Comparison of ENCODE assay signal across 18 cellular contexts in genomic region chr11:3030289-3031070, GRCh38. TPM values are rescaled to one million over a fixed set of nuclear protein-coding genes. Genes with fewer than 3 reads are reported as not detected.
DNase-seq lines count a peak whose midpoint lies in the region; ATAC-seq, FAIRE-seq and TF ChIP-seq lines count a peak whose summit lies in the region.
"Had no signal": no experiment of that assay in that cellular context is flagged by ENCODE, and none has a peak within 500 bp of the region (broad histone marks: within the 10 kb centered on the region; RNA-seq: fewer than 3 reads in every experiment).

No MANE protein-coding gene starts in this region.

- H3K4me3 Mint-ChIP-seq in activated B cell treated with CpG ODN at 0.5 μM for 24 hours: no peak overlapping the region
- H3K4me3 Mint-ChIP-seq in naive thymus-derived CD4-positive, alpha-beta T cell: no peak overlapping the region
- H3K4me3 Mint-ChIP-seq in stimulated activated naive CD8-positive, alpha-beta T cell treated with anti-CD3 and anti-CD28 coated beads, Interleukin-15, amount 100 ng/mL, for 72 hours: no peak overlapping the region
- H3K4me3 Mint-ChIP-seq: GM23338, nephron progenitor cell had no signal

- H3K9me3 ChIP-seq in naive thymus-derived CD4-positive, alpha-beta T cell (ENCODE audit: control insufficient read depth in 2 of 3, low read length in 3 of 3): no peaks in the 10 kb centered on the region
- no peaks in the 10 kb centered on the region for H3K9me3 ChIP-seq in HAP-1
- H3K9me3 ChIP-seq: adrenal gland had no signal

- CTCF ChIA-PET in activated B cell treated with CpG ODN at 0.5 μM for 24 hours (lab: Charles Lee): no interaction called here
- CTCF ChIA-PET in naive thymus-derived CD4-positive, alpha-beta T cell (lab: Charles Lee): interaction anchor here (0.8 kb wide), 1 partner anchor 81 kb away, joined by 3 read pairs; no protein-coding TSS in a partner anchor

- FAIRE-seq in GM12892 (lab: Jason Lieb, UNC): peak; percentile 70
- FAIRE-seq: A204.1, colon, D721Med had no signal

- intact Hi-C loops in activated B cell treated with CpG ODN at 0.5 μM for 24 hours (cut with micrococcal nuclease): loop anchor here (10.0 kb wide), 1 partner anchor 384 kb away; no protein-coding TSS in a partner anchor
- intact Hi-C loops in naive thymus-derived CD4-positive, alpha-beta T cell (cut with micrococcal nuclease): no loop called here

- H3K4me1 ChIP-seq in naive thymus-derived CD4-positive, alpha-beta T cell (ENCODE audit: control insufficient read depth in 2 of 2, insufficient read depth in 2 of 2, low read length in 2 of 2): no peaks in the 10 kb centered on the region
- H3K4me1 ChIP-seq in HAP-1: no peaks in the 10 kb centered on the region
- H3K4me1 ChIP-seq: adrenal gland had no signal

- H3K9me3 Mint-ChIP-seq in activated B cell treated with CpG ODN at 0.5 μM for 24 hours: no peaks in the 10 kb centered on the region
- peaks cover 0 to 2% (median 0%) of the 10 kb centered on the region in 11 donors for H3K9me3 Mint-ChIP-seq in naive thymus-derived CD4-positive, alpha-beta T cell
- H3K9me3 Mint-ChIP-seq in stimulated activated naive CD8-positive, alpha-beta T cell treated with anti-CD3 and anti-CD28 coated beads, Interleukin-15, amount 100 ng/mL, for 72 hours: no peaks in the 10 kb centered on the region
- H3K9me3 Mint-ChIP-seq: GM23338, nephron progenitor cell had no signal

- H3K27ac ChIP-seq in naive thymus-derived CD4-positive, alpha-beta T cell (ENCODE audit: low read depth, low read length): no peak overlapping the region
- H3K27ac ChIP-seq: adrenal gland, hepatocyte had no signal

- peaks cover 38% of the 10 kb centered on the region for H3K4me1 Mint-ChIP-seq in activated B cell treated with CpG ODN at 0.5 μM for 24 hours
- peaks cover 0 to 24% (median 5%) of the 10 kb centered on the region in 7 donors for H3K4me1 Mint-ChIP-seq in naive thymus-derived CD4-positive, alpha-beta T cell
- peaks cover 6% of the 10 kb centered on the region for H3K4me1 Mint-ChIP-seq in stimulated activated naive CD8-positive, alpha-beta T cell treated with anti-CD3 and anti-CD28 coated beads, Interleukin-15, amount 100 ng/mL, for 72 hours
- H3K4me1 Mint-ChIP-seq: GM23338, nephron progenitor cell had no signal

- ATAC-seq in activated B cell treated with CpG ODN at 0.5 μM for 24 hours (ENCODE audit: low read depth): no peak
- peak; percentile 29 for ATAC-seq in naive thymus-derived CD4-positive, alpha-beta T cell
- no peak for ATAC-seq in stimulated activated naive CD8-positive, alpha-beta T cell treated with anti-CD3 and anti-CD28 coated beads, Interleukin-15, amount 100 ng/mL, for 72 hours
- ATAC-seq: GM23338 had no signal

- peak; percentile 8 for DNase-seq in NCI-H2171 treated with DMSO at 0.1 percent for 48 hours (lab: John Stamatoyannopoulos, UW)
- no peak for DNase-seq in NCI-H2171 (lab: John Stamatoyannopoulos, UW)
- DNase-seq in GM12892 (ENCODE audit: insufficient read length): no peak
- no peak for DNase-seq in activated B cell treated with CpG ODN at 0.5 μM for 24 hours
- DNase-seq in naive thymus-derived CD4-positive, alpha-beta T cell: no peak
- no peak for DNase-seq in HAP-1 (ENCODE audit: low spot score in 2 of 2)
- no peak for DNase-seq in stimulated activated CD4-positive, alpha-beta T cell treated with anti-CD3 and anti-CD28 coated beads, Interleukin-2, amount 100 ng/mL, for 24 hours
- DNase-seq in stimulated activated naive CD8-positive, alpha-beta T cell treated with anti-CD3 and anti-CD28 coated beads, Interleukin-15, amount 100 ng/mL, for 72 hours: no peak
- DNase-seq: adrenal gland; NCI-H1436 treated with DMSO at 0.1 percent for 48 hours; NCI-H526; nephron progenitor cell; stimulated activated naive CD4-positive, alpha-beta T cell treated with Interleukin-2 at 50 U/mL for 16 hours had no signal

- POLR2A ChIA-PET in activated B cell treated with CpG ODN at 0.5 μM for 24 hours (lab: Charles Lee): no interaction called here
- POLR2A ChIA-PET in naive thymus-derived CD4-positive, alpha-beta T cell (lab: Charles Lee): no interaction called here

- H3K27ac Mint-ChIP-seq in activated B cell treated with CpG ODN at 0.5 μM for 24 hours: peak overlapping the region; percentile 8
- peak overlapping the region in 5 of 9 donors; percentile 2 to 37 (median 8) for H3K27ac Mint-ChIP-seq in naive thymus-derived CD4-positive, alpha-beta T cell
- no peak overlapping the region for H3K27ac Mint-ChIP-seq in stimulated activated naive CD8-positive, alpha-beta T cell treated with anti-CD3 and anti-CD28 coated beads, Interleukin-15, amount 100 ng/mL, for 72 hours
- H3K27ac Mint-ChIP-seq: nephron progenitor cell had no signal

- no peak overlapping the region for H3K4me3 ChIP-seq in naive thymus-derived CD4-positive, alpha-beta T cell (ENCODE audit: low read length)
- H3K4me3 ChIP-seq in HAP-1: no peak overlapping the region
- H3K4me3 ChIP-seq: adrenal gland, GM23338, hepatocyte had no signal

- H3K36me3 Mint-ChIP-seq in activated B cell treated with CpG ODN at 0.5 μM for 24 hours (ENCODE audit: low read depth): peaks cover 84% of the 10 kb centered on the region
- H3K36me3 Mint-ChIP-seq in naive thymus-derived CD4-positive, alpha-beta T cell: peaks cover 17 to 60% (median 27%) of the 10 kb centered on the region in 5 donors

- in situ Hi-C loops in HAP-1 (cut with MboI; ENCODE audit: low sequenced_read_pairs): no loop called here

- TF ChIP-seq POLR2A in GM12892 (IDR thresholded peaks at IDR 0.05; ENCODE audit: low read depth, low read length): no peak

- H3K36me3 ChIP-seq in naive thymus-derived CD4-positive, alpha-beta T cell (ENCODE audit: control insufficient read depth in 2 of 3, insufficient read depth in 3 of 3, low read length in 3 of 3): peaks cover 3 to 60% (median 10%) of the 10 kb centered on the region in 3 experiments
- peaks cover 82% of the 10 kb centered on the region for H3K36me3 ChIP-seq in HAP-1 (replicated peaks)

- no peaks in the 10 kb centered on the region for H3K27me3 ChIP-seq in naive thymus-derived CD4-positive, alpha-beta T cell (ENCODE audit: control insufficient read depth in 2 of 2, insufficient read depth in 2 of 2, low read length in 2 of 2)
- H3K27me3 ChIP-seq in HAP-1 (ENCODE audit: low read depth): no peaks in the 10 kb centered on the region
- H3K27me3 ChIP-seq: adrenal gland, hepatocyte had no signal

- no peaks in the 10 kb centered on the region for H3K27me3 Mint-ChIP-seq in activated B cell treated with CpG ODN at 0.5 μM for 24 hours
- H3K27me3 Mint-ChIP-seq in naive thymus-derived CD4-positive, alpha-beta T cell: no peaks in the 10 kb centered on the region
- no peaks in the 10 kb centered on the region for H3K27me3 Mint-ChIP-seq in stimulated activated naive CD8-positive, alpha-beta T cell treated with anti-CD3 and anti-CD28 coated beads, Interleukin-15, amount 100 ng/mL, for 72 hours

- TF ChIP-seq CTCF in activated B cell treated with CpG ODN at 0.5 μM for 24 hours (IDR thresholded peaks at IDR 0.05): no peak

RNA-seq across cellular contexts. Expression of gene CARS1, which starts 26.7 kb away (rescaled TPM):
- 28.6 TPM for polyA plus RNA-seq in GM12892 (2012; ENCODE audit: missing spikeins)
- 95.9 and 110 TPM in 2 replicates for total RNA-seq in activated B cell treated with CpG ODN at 0.5 μM for 24 hours
- total RNA-seq in naive thymus-derived CD4-positive, alpha-beta T cell: 10 to 100 TPM; 27.8 to 70.4 (median 53.7) TPM
- polyA plus RNA-seq in naive thymus-derived CD4-positive, alpha-beta T cell: 10 to 100 TPM; 23.9 to 30.8 TPM

RNA-seq across cellular contexts. Expression of gene NAP1L4, which starts 38.4 kb away (rescaled TPM):
- polyA plus RNA-seq in GM12892 (2012; ENCODE audit: missing spikeins): 105 TPM
- 112 and 115 TPM in 2 replicates for total RNA-seq in activated B cell treated with CpG ODN at 0.5 μM for 24 hours
- 100 to 1,000 TPM; 245 to 356 (median 294) TPM for total RNA-seq in naive thymus-derived CD4-positive, alpha-beta T cell
- 100 to 1,000 TPM; 134 to 172 TPM for polyA plus RNA-seq in naive thymus-derived CD4-positive, alpha-beta T cell

Comparison
In these comparisons a context has a peak if more than half of its experiments do, and no peak if none do; other contexts are left out.
1. H3K27ac Mint-ChIP-seq: peak in activated B cell treated with CpG ODN at 0.5 μM for 24 hours (single experiment) and naive thymus-derived CD4-positive, alpha-beta T cell (5 of 9); none in stimulated activated naive CD8-positive, alpha-beta T cell treated with anti-CD3 and anti-CD28 coated beads, Interleukin-15, amount 100 ng/mL, for 72 hours (0 of 2).